9 cellular contexts compared by ENCODE assay signal in genomic region chr11:46686886-46687810, GRCh38. TPM values are rescaled to one million over a fixed set of nuclear protein-coding genes. Genes with fewer than 3 reads are reported as not detected.
DNase-seq lines count a peak whose midpoint lies in the region; ATAC-seq, FAIRE-seq and TF ChIP-seq lines count a peak whose summit lies in the region.
"Had no signal": no experiment of that assay in that cellular context is flagged by ENCODE, and none has a peak within 500 bp of the region (broad histone marks: within the 10 kb centered on the region; RNA-seq: fewer than 3 reads in every experiment).

No MANE protein-coding gene starts in this region.

- DNase-seq in CD8-positive, alpha-beta T cell = no peak
- DNase-seq in M059J (ENCODE audit: low read depth) (peak; percentile 48), endothelial cell of umbilical vein (ENCODE audit: low read depth, low spot score) (no peak), endodermal cell (no peak)

- no peak overlapping the region for H3K27ac ChIP-seq in CD8-positive, alpha-beta T cell (ENCODE audit: low read depth, low read length)
- H3K27ac ChIP-seq in endothelial cell of umbilical vein (ENCODE audit: insufficient read depth, low read depth, low read length) (no peak overlapping the region), endodermal cell (ENCODE audit: low read depth, low read length) (no peak overlapping the region)
- H3K27ac ChIP-seq: hepatocyte had no signal

- H3K9ac ChIP-seq in endothelial cell of umbilical vein (replicated peaks; ENCODE audit: extremely low read depth, insufficient read depth, low read length) (no peak overlapping the region), endodermal cell (ENCODE audit: extremely low read depth, low read length, poor library complexity, severe bottlenecking) (no peak overlapping the region)

- dilution Hi-C loops in endothelial cell of umbilical vein (cut with MboI; ENCODE audit: extremely low pct_ligation_motif_present, low sequenced_read_pairs) = no loop called here

- 94 to 100% methylated on average over 7 to 15 of the region's 15 CpGs for WGBS in endodermal cell (ENCODE audit: insufficient coverage in 1 of 2, insufficient read length in 1 of 2), 2 experiments

- no peaks in the 10 kb centered on the region for H3K27me3 Mint-ChIP-seq in CD8-positive, alpha-beta T cell (ENCODE audit: low read depth)
- H3K27me3 Mint-ChIP-seq in nephron (ENCODE audit: low read depth) = no peaks in the 10 kb centered on the region
- H3K27me3 Mint-ChIP-seq in endodermal cell (ENCODE audit: insufficient read depth) = no peaks in the 10 kb centered on the region

- H3K4me3 ChIP-seq in CD8-positive, alpha-beta T cell (ENCODE audit: low read depth, low read length) = no peak overlapping the region
- H3K4me3 ChIP-seq in endothelial cell of umbilical vein (replicated peaks in 1 of 3; ENCODE audit: insufficient read depth in 1 of 3, low read depth in 1 of 3, low read length in 3 of 3) (no peak overlapping the region), endodermal cell (ENCODE audit: low read length) (no peak overlapping the region)
- H3K4me3 ChIP-seq: hepatocyte had no signal

- H3K9me1 ChIP-seq in endothelial cell of umbilical vein (replicated peaks; ENCODE audit: control insufficient read depth, extremely low read depth, insufficient read depth, low read length) = no peaks in the 10 kb centered on the region

- ATAC-seq in CD8-positive, alpha-beta T cell = no peak
- ATAC-seq in HG02840 (IDR thresholded peaks at IDR 0.05; ENCODE audit: low FRiP score, unreplicated experiment) (no peak), GM21825 (IDR thresholded peaks at IDR 0.05; ENCODE audit: unreplicated experiment) (no peak), GM18867 (IDR thresholded peaks at IDR 0.05; ENCODE audit: unreplicated experiment) (no peak)

- no peak for TF ChIP-seq POLR2A in endothelial cell of umbilical vein (IDR thresholded peaks at IDR 0.05; ENCODE audit: low read depth, low read length)

- H3K36me3 Mint-ChIP-seq in CD8-positive, alpha-beta T cell = peaks cover 66% of the 10 kb centered on the region
- H3K36me3 Mint-ChIP-seq in nephron (ENCODE audit: low read depth) (peaks cover 37% of the 10 kb centered on the region), endodermal cell (ENCODE audit: low read depth) (peaks cover 32% of the 10 kb centered on the region)

- H3K79me2 ChIP-seq in endothelial cell of umbilical vein (ENCODE audit: control insufficient read depth, insufficient read depth, low read length) = no peaks in the 10 kb centered on the region
- H3K79me2 ChIP-seq: hepatocyte had no signal

- peak overlapping the region; percentile 57 for H3K27ac Mint-ChIP-seq in CD8-positive, alpha-beta T cell
- H3K27ac Mint-ChIP-seq in nephron (peak overlapping the region; percentile 31 to 57 (median 35)), endodermal cell (no peak overlapping the region)

- no peaks in the 10 kb centered on the region for H3K9me3 Mint-ChIP-seq in CD8-positive, alpha-beta T cell
- H3K9me3 Mint-ChIP-seq in nephron = no peaks in the 10 kb centered on the region
- H3K9me3 Mint-ChIP-seq in endodermal cell = no peaks in the 10 kb centered on the region

- no peaks in the 10 kb centered on the region for H3K9me3 ChIP-seq in CD8-positive, alpha-beta T cell (ENCODE audit: low read length)
- no peaks in the 10 kb centered on the region for H3K9me3 ChIP-seq in endothelial cell of umbilical vein (replicated peaks; ENCODE audit: control insufficient read depth, insufficient read depth, low read length)
- no peaks in the 10 kb centered on the region for H3K9me3 ChIP-seq in endodermal cell (ENCODE audit: control insufficient read depth, low read length)

- no peak overlapping the region for H3K4me2 ChIP-seq in endothelial cell of umbilical vein (ENCODE audit: insufficient read depth, low read length)
- H3K4me2 ChIP-seq: hepatocyte had no signal

- no peak overlapping the region for H2AFZ ChIP-seq in endothelial cell of umbilical vein (ENCODE audit: low read depth, low read length)
- H2AFZ ChIP-seq: hepatocyte had no signal

- CTCF ChIA-PET in CD8-positive, alpha-beta T cell (lab: Charles Lee) = no interaction called here
- CTCF ChIA-PET in endothelial cell of umbilical vein (lab: Charles Lee) = no interaction called here

- H3K36me3 ChIP-seq in CD8-positive, alpha-beta T cell (ENCODE audit: insufficient read depth, low read length) = peaks cover 29% of the 10 kb centered on the region
- H3K36me3 ChIP-seq in endothelial cell of umbilical vein (ENCODE audit: control insufficient read depth in 2 of 2, extremely low read depth in 1 of 2, insufficient read depth in 2 of 2, low read length in 2 of 2) = peaks cover 2 to 13% of the 10 kb centered on the region in 2 experiments
- H3K36me3 ChIP-seq in endodermal cell (ENCODE audit: control insufficient read depth, insufficient read depth, low read length) = peaks cover 25% of the 10 kb centered on the region

- intact Hi-C loops in CD8-positive, alpha-beta T cell (cut with DNase I, micrococcal nuclease) = no loop called here
- intact Hi-C loops in endothelial cell of umbilical vein (cut with micrococcal nuclease) = no loop called here

- FAIRE-seq in endothelial cell of umbilical vein (lab: Jason Lieb, UNC) = peak; percentile 26

- H3K27me3 ChIP-seq in CD8-positive, alpha-beta T cell (ENCODE audit: insufficient read depth, low read length) = no peaks in the 10 kb centered on the region
- H3K27me3 ChIP-seq in endothelial cell of umbilical vein (ENCODE audit: control insufficient read depth in 2 of 2, insufficient read depth in 2 of 2, low read length in 2 of 2) (no peaks in the 10 kb centered on the region), endodermal cell (ENCODE audit: control insufficient read depth, insufficient read depth, low read length, poor library complexity, severe bottlenecking) (no peaks in the 10 kb centered on the region)
- H3K27me3 ChIP-seq: hepatocyte had no signal

- H4K20me1 ChIP-seq in endothelial cell of umbilical vein (replicated peaks; ENCODE audit: control insufficient read depth, extremely low read depth, insufficient read depth, low read length) = no peaks in the 10 kb centered on the region

- H3K4me1 Mint-ChIP-seq in CD8-positive, alpha-beta T cell (ENCODE audit: low read depth) = peaks cover 12% of the 10 kb centered on the region
- H3K4me1 Mint-ChIP-seq in nephron = no peaks in the 10 kb centered on the region
- H3K4me1 Mint-ChIP-seq in endodermal cell = peaks cover 5% of the 10 kb centered on the region

- no peaks in the 10 kb centered on the region for H3K4me1 ChIP-seq in CD8-positive, alpha-beta T cell (ENCODE audit: insufficient read depth, low read length)
- H3K4me1 ChIP-seq in endothelial cell of umbilical vein (ENCODE audit: control insufficient read depth, extremely low read depth, insufficient read depth, low read length) = no peaks in the 10 kb centered on the region
- H3K4me1 ChIP-seq in endodermal cell (ENCODE audit: control insufficient read depth, insufficient read depth, low read length) = no peaks in the 10 kb centered on the region

- no TSS peak for BruUV-seq in endothelial cell of umbilical vein (replicated peaks; lab: Mats Ljungman, UMichigan)

- POLR2A ChIA-PET in CD8-positive, alpha-beta T cell (lab: Charles Lee) = interaction anchor here (0.8 to 1.6 kb wide), 2 partner anchors 13 to 15 kb away, joined by 3 to 4 read pairs; partner anchors contain the start of genes ARHGAP1 and ZNF408
- POLR2A ChIA-PET in endothelial cell of umbilical vein (lab: Charles Lee) = interaction anchor here (0.6 kb wide), 1 partner anchor 13 kb away, joined by 3 read pairs; the partner anchor contains the start of genes ARHGAP1 and ZNF408

- TF ChIP-seq CTCF in CD8-positive, alpha-beta T cell (IDR thresholded peaks at IDR 0.05) = no peak
- TF ChIP-seq CTCF in endothelial cell of umbilical vein (IDR thresholded peaks at IDR 0.05; ENCODE audit: extremely low read depth in 1 of 2, insufficient read depth in 1 of 2, low read depth in 1 of 2, low read length in 2 of 2) (no peak), nephron (IDR thresholded peaks at IDR 0.05; ENCODE audit: unreplicated experiment in 3 of 3) (no peak), endodermal cell (conservative IDR thresholded peaks at IDR 0.05) (no peak)

- H3K4me3 Mint-ChIP-seq in CD8-positive, alpha-beta T cell = no peak overlapping the region
- H3K4me3 Mint-ChIP-seq in nephron (no peak overlapping the region), endodermal cell (no peak overlapping the region)

RNA-seq across cellular contexts. Expression of gene ARHGAP1, which starts 13.3 kb away (rescaled TPM):
- 10 to 100 TPM; 33.4 to 36.9 TPM for total RNA-seq in CD8-positive, alpha-beta T cell
- total RNA-seq in M059J (2014; rRNA removed; shearing (Covaris generic)) = 20.2 and 34.8 TPM in 2 replicates
- 58.2 and 63.4 TPM in 2 replicates for total RNA-seq in endothelial cell of umbilical vein
- 30.9 and 31.0 TPM in 2 replicates for polyA plus RNA-seq in endothelial cell of umbilical vein
- 21.4 and 22.9 TPM in 2 replicates for polyA plus RNA-seq in endothelial cell of umbilical vein (2011; cell fraction: cytosol; rRNA removed)
- 20.7 and 26.0 TPM in 2 replicates for polyA plus RNA-seq in endothelial cell of umbilical vein (2011; cell fraction: nucleus; rRNA removed)
- polyA plus RNA-seq in endothelial cell of umbilical vein (2012) = 36.3 and 44.9 TPM in 2 replicates
- polyA minus RNA-seq in endothelial cell of umbilical vein = 73.9 and 78.7 TPM in 2 replicates
- polyA minus RNA-seq in endothelial cell of umbilical vein (2011; cell fraction: cytosol; rRNA and poly(A)+ RNA removed) = 23.8 TPM
- polyA minus RNA-seq in endothelial cell of umbilical vein (2011; cell fraction: nucleus; rRNA and poly(A)+ RNA removed) = 17.7 and 23.4 TPM in 2 replicates
- total RNA-seq in endodermal cell = 10 to 100 TPM; 53.4 to 56.6 TPM
- 27.0 TPM for polyA plus RNA-seq in endodermal cell (2013, experiment 1 of 2)
- 28.4 TPM for polyA plus RNA-seq in endodermal cell (2013, experiment 2 of 2)

RNA-seq across cellular contexts. Expression of gene ZNF408, which starts 13.7 kb away (rescaled TPM):
- 10 to 100 TPM; 24.0 to 24.3 TPM for total RNA-seq in CD8-positive, alpha-beta T cell
- 7.2 and 14.6 TPM in 2 replicates for total RNA-seq in M059J (2014; rRNA removed; shearing (Covaris generic))
- total RNA-seq in endothelial cell of umbilical vein (10.3 and 10.9 TPM in 2 replicates), endodermal cell (10 to 100 TPM; 13.2 to 18.9 TPM)
- 7.8 and 11.0 TPM in 2 replicates for polyA plus RNA-seq in endothelial cell of umbilical vein
- polyA plus RNA-seq in endothelial cell of umbilical vein (2011; cell fraction: cytosol; rRNA removed) = 5.7 and 6.7 TPM in 2 replicates
- 11.4 and 11.8 TPM in 2 replicates for polyA plus RNA-seq in endothelial cell of umbilical vein (2011; cell fraction: nucleus; rRNA removed)
- polyA plus RNA-seq in endothelial cell of umbilical vein (2012) = 6.2 and 7.9 TPM in 2 replicates
- polyA minus RNA-seq in endothelial cell of umbilical vein = 2.8 and 6.5 TPM in 2 replicates
- 5.1 TPM for polyA minus RNA-seq in endothelial cell of umbilical vein (2011; cell fraction: cytosol; rRNA and poly(A)+ RNA removed)
- 6.2 and 8.8 TPM in 2 replicates for polyA minus RNA-seq in endothelial cell of umbilical vein (2011; cell fraction: nucleus; rRNA and poly(A)+ RNA removed)
- 8.9 TPM for polyA plus RNA-seq in endodermal cell (2013, experiment 1 of 2)
- polyA plus RNA-seq in endodermal cell (2013, experiment 2 of 2) = 6.5 TPM

RNA-seq across cellular contexts. Expression of gene F2, which starts 31.9 kb away (rescaled TPM):
- total RNA-seq in CD8-positive, alpha-beta T cell = not detected
- not detected in 2 replicates for total RNA-seq in M059J (2014; rRNA removed; shearing (Covaris generic))
- total RNA-seq in endothelial cell of umbilical vein = not detected in 2 replicates
- 0.04 and 0.10 TPM in 2 replicates for polyA plus RNA-seq in endothelial cell of umbilical vein
- not detected in 2 replicates for polyA plus RNA-seq in endothelial cell of umbilical vein (2011; cell fraction: cytosol; rRNA removed)
- not detected in 2 replicates for polyA plus RNA-seq in endothelial cell of umbilical vein (2011; cell fraction: nucleus; rRNA removed)
- 0.14 TPM in 1 of 2 replicates, not detected in the other for polyA plus RNA-seq in endothelial cell of umbilical vein (2012)
- not detected in 2 replicates for polyA minus RNA-seq in endothelial cell of umbilical vein
- polyA minus RNA-seq in endothelial cell of umbilical vein (2011; cell fraction: cytosol; rRNA and poly(A)+ RNA removed) = not detected
- not detected in 2 replicates for polyA minus RNA-seq in endothelial cell of umbilical vein (2011; cell fraction: nucleus; rRNA and poly(A)+ RNA removed)
- total RNA-seq in endodermal cell = 1 to 10 TPM in 1 of 2 donors, under 1 TPM in 1; 0.89 to 1.5 TPM
- 0.93 TPM for polyA plus RNA-seq in endodermal cell (2013, experiment 1 of 2)
- polyA plus RNA-seq in endodermal cell (2013, experiment 2 of 2) = 0.62 TPM
